Comparison of ENCODE assay signal across 1 cellular context in genomic region chr14:105022276-105022670, GRCh38.
TF ChIP-seq lines count a peak whose summit lies in the region.

No MANE protein-coding gene starts in this region.

TF ChIP-seq in HepG2, 621 proteins besides CTCF, POLR2A, EP300 and RAD21:
- no peak for TF ChIP-seq MTA1 (CRISPR knock-in tag; IDR thresholded peaks at IDR 0.05; ENCODE audit: borderline replicate concordance)
- TF ChIP-seq ZIK1 (CRISPR knock-in tag; IDR thresholded peaks at IDR 0.05; ENCODE audit: borderline replicate concordance, low read depth) = no peak
- TF ChIP-seq ZMAT5 (CRISPR knock-in tag; IDR thresholded peaks at IDR 0.05; ENCODE audit: borderline replicate concordance, low read depth) = no peak
- TF ChIP-seq CREB3 (CRISPR knock-in tag; IDR thresholded peaks at IDR 0.05) = no peak
- TF ChIP-seq ETV5 (CRISPR knock-in tag; IDR thresholded peaks at IDR 0.05; ENCODE audit: borderline replicate concordance) = no peak
- no peak for TF ChIP-seq ZNF143 (CRISPR knock-in tag; IDR thresholded peaks at IDR 0.05)
- no peak for TF ChIP-seq TRIM24 (CRISPR knock-in tag; IDR thresholded peaks at IDR 0.05)
- no peak for TF ChIP-seq REL (CRISPR knock-in tag; conservative IDR thresholded peaks at IDR 0.05)
- TF ChIP-seq HMG20A (CRISPR knock-in tag; IDR thresholded peaks at IDR 0.05; ENCODE audit: borderline replicate concordance) = no peak
- peak; percentile 26; the same call in 1 of the 2 replicates for TF ChIP-seq ZNF770 (CRISPR knock-in tag; IDR thresholded peaks at IDR 0.05)
- TF ChIP-seq U2AF2 (IDR thresholded peaks at IDR 0.05; ENCODE audit: low read depth, low read length) = no peak
- TF ChIP-seq SOX6 (IDR thresholded peaks at IDR 0.05) = no peak
- TF ChIP-seq SOX6 (CRISPR knock-in tag; IDR thresholded peaks at IDR 0.05) = no peak
- TF ChIP-seq ZNF224 (CRISPR knock-in tag; IDR thresholded peaks at IDR 0.05) = 0 out of 2 replicates have a peak, but pooled peaks have one; percentile 4
